ENCODE assay signal across 10 cellular contexts in the genomic region with DNA sequence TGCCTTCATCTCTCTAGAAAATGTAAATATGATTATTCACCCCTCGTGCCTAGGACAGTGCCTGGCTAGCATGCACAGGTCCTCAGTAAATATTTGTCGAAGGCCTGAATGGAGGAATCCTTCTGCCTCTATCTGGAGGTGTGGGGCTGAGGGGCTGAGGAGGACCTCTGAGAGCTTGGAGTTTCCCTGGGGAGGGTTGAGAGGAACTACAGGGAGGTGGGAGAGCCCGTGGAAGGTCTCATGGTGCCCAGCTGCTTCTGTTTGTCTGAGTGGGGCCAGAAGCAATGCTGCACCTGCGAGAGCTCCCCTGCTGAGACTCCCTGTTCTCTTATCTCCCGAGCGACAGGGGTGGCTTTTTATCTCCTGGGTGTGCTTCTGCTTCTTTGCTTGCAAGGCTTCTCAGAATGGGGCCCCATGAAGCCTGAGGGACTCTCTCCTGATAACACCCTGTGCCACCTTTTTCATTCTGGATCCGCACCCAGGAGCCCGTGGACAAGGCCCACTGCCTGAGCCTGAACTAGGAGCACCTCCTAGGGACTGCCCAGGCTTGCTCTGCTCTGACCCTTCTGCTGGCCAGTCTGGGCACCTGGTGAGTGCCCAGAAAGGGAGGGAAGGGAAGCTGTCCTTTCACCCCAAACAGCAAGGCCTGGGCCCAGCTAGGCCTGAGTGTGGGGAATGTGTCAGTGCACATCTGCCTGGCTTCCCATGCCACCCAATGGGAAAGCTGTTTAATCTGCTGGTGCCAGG. TPM values are rescaled to one million over a fixed set of nuclear protein-coding genes. Genes with fewer than 3 reads are reported as not detected.
DNase-seq lines count a peak whose midpoint lies in the region; ATAC-seq and TF ChIP-seq lines count a peak whose summit lies in the region.
"Had no signal": no experiment of that assay in that cellular context is flagged by ENCODE, and none has a peak within 500 bp of the region (broad histone marks: within the 10 kb centered on the region; RNA-seq: fewer than 3 reads in every experiment).

No MANE protein-coding gene starts in this region.

- intact Hi-C loops in left ventricle myocardium superior (cut with micrococcal nuclease) = no loop called here

- ATAC-seq in left ventricle myocardium superior (no peak), WTC11 (no peak), HG03571 (IDR thresholded peaks at IDR 0.05; ENCODE audit: unreplicated experiment) (no peak)

- H3K4me1 ChIP-seq in cardiac muscle cell (ENCODE audit: low read depth) = peaks cover 36% of the 10 kb centered on the region
- H3K4me1 ChIP-seq in iPS-20b (ENCODE audit: insufficient read depth, low read length) = peaks cover 31% of the 10 kb centered on the region
- peaks cover 34% of the 10 kb centered on the region for H3K4me1 ChIP-seq in smooth muscle cell (ENCODE audit: low read depth)

- H3K4me1 Mint-ChIP-seq in WTC11 = peaks cover 50% of the 10 kb centered on the region
- H3K4me1 Mint-ChIP-seq in type B pancreatic cell (ENCODE audit: unreplicated experiment) = peaks cover 46% of the 10 kb centered on the region

- H3K4me3 ChIP-seq in cardiac muscle cell (no peak overlapping the region), iPS-20b (ENCODE audit: low read length) (peak overlapping the region; percentile 38; the same call in 1 of the 2 replicates), smooth muscle cell (no peak overlapping the region)

- H3K4me2 ChIP-seq in smooth muscle cell = no peak overlapping the region

- H3K9ac ChIP-seq in iPS-20b (ENCODE audit: low read depth, low read length) = peak overlapping the region; percentile 37; the same call in 1 of the 2 replicates
- H3K9ac ChIP-seq in smooth muscle cell (ENCODE audit: low read depth) = no peak overlapping the region

- no peaks in the 10 kb centered on the region for H3K9me3 ChIP-seq in cardiac muscle cell (ENCODE audit: low read depth)
- no peaks in the 10 kb centered on the region for H3K9me3 ChIP-seq in iPS-20b (ENCODE audit: insufficient read depth, low read depth, low read length)
- no peaks in the 10 kb centered on the region for H3K9me3 ChIP-seq in smooth muscle cell (replicated peaks; ENCODE audit: low read depth)

- CTCF ChIA-PET in WTC11 (lab: Charles Lee) = interaction anchor here (1.0 to 10.7 kb wide), 6 partner anchors 10 to 163 kb away, joined by 3 to 174 read pairs (median 20); partner anchors contain the start of gene HSP90AB1

- POLR2A ChIA-PET in WTC11 (lab: Charles Lee) = interaction anchor here (5.7 kb wide), 1 partner anchor 20 kb away, joined by 63 read pairs; the partner anchor contains the start of gene HSP90AB1

- no peaks in the 10 kb centered on the region for H4K20me1 ChIP-seq in smooth muscle cell (ENCODE audit: low read depth)

- H3K79me2 ChIP-seq in smooth muscle cell (ENCODE audit: low read depth) = no peaks in the 10 kb centered on the region

- H3K27ac Mint-ChIP-seq in WTC11 (peak overlapping the region; percentile 92), type B pancreatic cell (peak overlapping the region; percentile 39)

- peaks cover 1% of the 10 kb centered on the region for H3K36me3 ChIP-seq in cardiac muscle cell
- H3K36me3 ChIP-seq in iPS-20b (ENCODE audit: insufficient read depth, low read depth, low read length) = peaks cover 40% of the 10 kb centered on the region
- H3K36me3 ChIP-seq in smooth muscle cell (ENCODE audit: low read depth) = no peaks in the 10 kb centered on the region

- H3K27ac ChIP-seq in cardiac muscle cell = peak overlapping the region; percentile 85
- H3K27ac ChIP-seq in iPS-20b (ENCODE audit: low read length) = no peak overlapping the region
- no peak overlapping the region for H3K27ac ChIP-seq in smooth muscle cell (ENCODE audit: low read depth)

- H3K9me3 Mint-ChIP-seq in WTC11 (no peaks in the 10 kb centered on the region), type B pancreatic cell (no peaks in the 10 kb centered on the region)

- TF ChIP-seq CTCF in cardiac muscle cell (IDR thresholded peaks at IDR 0.05; ENCODE audit: low read depth, low read length) (no peak), WTC11 (IDR thresholded peaks at IDR 0.05) (no peak), type B pancreatic cell (conservative IDR thresholded peaks at IDR 0.05) (no peak), smooth muscle cell (IDR thresholded peaks at IDR 0.05; ENCODE audit: borderline replicate concordance, insufficient read depth, poor library complexity, severe bottlenecking) (no peak)

- H3K4me3 Mint-ChIP-seq in WTC11 = peak overlapping the region; percentile 89
- peak overlapping the region; percentile 70 for H3K4me3 Mint-ChIP-seq in type B pancreatic cell

- H3K27me3 ChIP-seq in cardiac muscle cell (no peaks in the 10 kb centered on the region), iPS-20b (ENCODE audit: insufficient read depth, low read length) (no peaks in the 10 kb centered on the region), smooth muscle cell (ENCODE audit: low read depth) (no peaks in the 10 kb centered on the region)

- H3F3A ChIP-seq in smooth muscle cell (ENCODE audit: low read depth) = peaks cover 6% of the 10 kb centered on the region

- 92% methylated on average over 8 of the region's 8 CpGs for WGBS in smooth muscle cell (ENCODE audit: low lambda C conversion rate)

- H2AFZ ChIP-seq in smooth muscle cell (ENCODE audit: low read depth) = no peak overlapping the region

- no peaks in the 10 kb centered on the region for H3K27me3 Mint-ChIP-seq in WTC11 (ENCODE audit: low read depth)
- H3K27me3 Mint-ChIP-seq in type B pancreatic cell = peaks cover 18% of the 10 kb centered on the region

- DNase-seq in cardiac muscle cell (ENCODE audit: low read depth in 1 of 2, low spot score in 1 of 2) (no peak), left ventricle myocardium superior (no peak), WTC11 (ENCODE audit: low spot score) (no peak), type B pancreatic cell (ENCODE audit: extremely low spot score, unreplicated experiment) (no peak), smooth muscle cell (lab: John Stamatoyannopoulos, UW; ENCODE audit: unreplicated experiment) (no peak)
- DNase-seq in stimulated activated CD4-positive, alpha-beta T cell treated with anti-CD3 and anti-CD28 coated beads, Interleukin-12 subunit alpha, Interleukin-12 subunit beta, amount 100 ng/mL, for 4 hours = no peak
- DNase-seq: activated CD8-positive, alpha-beta memory T cell treated with anti-CD3 and anti-CD28 coated beads, Interleukin-2, amount 50 U/mL, for 4 hours; HCEC 1CT had no signal

- H3K36me3 Mint-ChIP-seq in WTC11 (peaks cover 26% of the 10 kb centered on the region), type B pancreatic cell (no peaks in the 10 kb centered on the region)

TF ChIP-seq in WTC11, 78 proteins besides CTCF, POLR2A, EP300 and RAD21 (continues in another document):
- no peak for TF ChIP-seq EMX1 (CRISPR knock-in tag; IDR thresholded peaks at IDR 0.05)

RNA-seq across cellular contexts. Expression of gene SLC29A1, which starts 2.4 kb away (rescaled TPM):
- total RNA-seq in cardiac muscle cell (62.7 and 64.9 TPM in 2 replicates), left ventricle myocardium superior (217 TPM), WTC11 (2021) (131 to 139 TPM (median 132 TPM) in 3 replicates), type B pancreatic cell (ENCODE audit: low replicate concordance) (33.6 and 50.9 TPM in 2 replicates), smooth muscle cell (7.3 and 8.0 TPM in 2 replicates)
- polyA plus RNA-seq in cardiac muscle cell (85.4 and 88.7 TPM in 2 replicates), smooth muscle cell (7.4 and 8.1 TPM in 2 replicates)

RNA-seq across cellular contexts. Expression of gene MYMX, which starts 9.0 kb away (rescaled TPM):
- total RNA-seq in cardiac muscle cell = 0.21 TPM in 1 of 2 replicates, not detected in the other
- 0.55 and 1.0 TPM in 2 replicates for polyA plus RNA-seq in cardiac muscle cell
- 0.67 TPM for total RNA-seq in left ventricle myocardium superior
- total RNA-seq in WTC11 (2021) = 3.9 to 7.5 TPM (median 6.4 TPM) in 3 replicates
- total RNA-seq in type B pancreatic cell (ENCODE audit: low replicate concordance) = 0.53 and 0.59 TPM in 2 replicates
- not detected in 2 replicates for total RNA-seq in smooth muscle cell
- not detected in 2 replicates for polyA plus RNA-seq in smooth muscle cell

RNA-seq across cellular contexts. Expression of gene HSP90AB1, which starts 21.1 kb away (rescaled TPM):
- total RNA-seq in cardiac muscle cell (865 and 876 TPM in 2 replicates), left ventricle myocardium superior (873 TPM), WTC11 (2021) (2,159 to 2,172 TPM (median 2,171 TPM) in 3 replicates), type B pancreatic cell (ENCODE audit: low replicate concordance) (880 and 1,082 TPM in 2 replicates), smooth muscle cell (736 and 781 TPM in 2 replicates)
- polyA plus RNA-seq in cardiac muscle cell (665 and 702 TPM in 2 replicates), smooth muscle cell (408 TPM in 2 replicates)

RNA-seq across cellular contexts. Expression of gene SLC35B2, which starts 31.6 kb away (rescaled TPM):
- total RNA-seq in cardiac muscle cell (34.3 and 50.5 TPM in 2 replicates), left ventricle myocardium superior (20.0 TPM), WTC11 (2021) (28.9 to 36.7 TPM (median 30.8 TPM) in 3 replicates), type B pancreatic cell (ENCODE audit: low replicate concordance) (39.6 and 46.1 TPM in 2 replicates), smooth muscle cell (68.6 and 78.0 TPM in 2 replicates)
- polyA plus RNA-seq in cardiac muscle cell (44.4 and 63.3 TPM in 2 replicates), smooth muscle cell (112 and 117 TPM in 2 replicates)

RNA-seq across cellular contexts. Expression of gene NFKBIE, which starts 39.6 kb away (rescaled TPM):
- total RNA-seq in cardiac muscle cell (23.8 and 34.2 TPM in 2 replicates), left ventricle myocardium superior (3.1 TPM), WTC11 (2021) (8.3 to 10.4 TPM (median 10.3 TPM) in 3 replicates), type B pancreatic cell (ENCODE audit: low replicate concordance) (9.2 and 10.7 TPM in 2 replicates), smooth muscle cell (7.0 and 11.4 TPM in 2 replicates)
- polyA plus RNA-seq in cardiac muscle cell (8.2 and 12.5 TPM in 2 replicates), smooth muscle cell (11.3 and 12.3 TPM in 2 replicates)
